11 cellular contexts compared by ENCODE assay signal in the genomic region with DNA sequence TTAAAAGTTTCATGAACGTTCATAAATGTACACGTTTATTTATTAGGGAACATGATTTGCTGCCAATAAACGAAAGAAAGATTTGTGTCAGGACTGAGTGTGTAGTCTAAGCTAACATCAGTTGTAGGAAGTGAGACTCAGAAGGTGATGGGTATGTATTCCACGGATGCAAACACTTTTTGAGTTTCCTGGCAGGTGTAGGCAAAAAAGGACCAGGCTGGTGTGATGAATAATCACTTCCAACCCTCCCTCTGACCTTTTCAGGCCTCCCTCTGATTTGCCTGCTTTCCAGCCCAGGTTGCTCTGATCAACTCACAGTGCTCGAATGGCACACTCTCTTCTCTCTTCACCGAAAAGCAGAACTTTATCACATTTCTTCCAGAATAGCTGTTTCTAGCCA. TPM values are rescaled to one million over a fixed set of nuclear protein-coding genes. Genes with fewer than 3 reads are reported as not detected.
DNase-seq lines count a peak whose midpoint lies in the region; ATAC-seq and TF ChIP-seq lines count a peak whose summit lies in the region.
"Had no signal": no experiment of that assay in that cellular context is flagged by ENCODE, and none has a peak within 500 bp of the region (broad histone marks: within the 10 kb centered on the region; RNA-seq: fewer than 3 reads in every experiment).

No MANE protein-coding gene starts in this region.

- H3K27ac Mint-ChIP-seq in type B pancreatic cell, result peak overlapping the region; percentile 40
- H3K27ac Mint-ChIP-seq: activated naive CD8-positive, alpha-beta T cell treated with anti-CD3 and anti-CD28 coated beads, Interleukin-2, amount 10 ng/mL, durations not matched to agents 7 days and 5 days; endodermal cell had no signal

- no peak overlapping the region for H3K27ac ChIP-seq in RWPE1

- DNase-seq in type B pancreatic cell (ENCODE audit: extremely low spot score, unreplicated experiment), result no peak
- DNase-seq in middle frontal gyrus (ENCODE audit: extremely low spot score, low spot score), result no peak
- no peak for DNase-seq in HuH-7 (ENCODE audit: low spot score)
- DNase-seq in RWPE1 (ENCODE audit: low spot score), result no peak
- DNase-seq: activated naive CD8-positive, alpha-beta T cell treated with anti-CD3 and anti-CD28 coated beads, Interleukin-2, amount 10 ng/mL, durations not matched to agents 7 days and 5 days; DMS53; endodermal cell; HCEC 1CT had no signal

- H3K9me3 Mint-ChIP-seq in type B pancreatic cell, result peaks cover 5% of the 10 kb centered on the region
- H3K9me3 Mint-ChIP-seq: activated naive CD8-positive, alpha-beta T cell treated with anti-CD3 and anti-CD28 coated beads, Interleukin-2, amount 10 ng/mL, durations not matched to agents 7 days and 5 days; endodermal cell had no signal

- no peak for TF ChIP-seq CTCF in type B pancreatic cell (conservative IDR thresholded peaks at IDR 0.05)
- TF ChIP-seq CTCF in RWPE1 (conservative IDR thresholded peaks at IDR 0.05; ENCODE audit: low read depth), result no peak

- CTCF ChIA-PET in RWPE1 (lab: Yijun Ruan, JAX), result no interaction called here

- no peaks in the 10 kb centered on the region for H3K27me3 Mint-ChIP-seq in type B pancreatic cell
- H3K27me3 Mint-ChIP-seq: activated naive CD8-positive, alpha-beta T cell treated with anti-CD3 and anti-CD28 coated beads, Interleukin-2, amount 10 ng/mL, durations not matched to agents 7 days and 5 days had no signal

- POLR2A ChIA-PET in RWPE1 (lab: Yijun Ruan, JAX; ENCODE audit: low non-redundant PET), result no interaction called here

- ATAC-seq in GM19351 (IDR thresholded peaks at IDR 0.05; ENCODE audit: unreplicated experiment) (peak; percentile 71), HG02759 (IDR thresholded peaks at IDR 0.05; ENCODE audit: unreplicated experiment) (peak; percentile 63), HG03521 (IDR thresholded peaks at IDR 0.05; ENCODE audit: unreplicated experiment) (peak; percentile 50)

- peaks cover 15% of the 10 kb centered on the region for H3K4me1 Mint-ChIP-seq in type B pancreatic cell (ENCODE audit: unreplicated experiment)
- H3K4me1 Mint-ChIP-seq: activated naive CD8-positive, alpha-beta T cell treated with anti-CD3 and anti-CD28 coated beads, Interleukin-2, amount 10 ng/mL, durations not matched to agents 7 days and 5 days had no signal

- no peak overlapping the region for H3K4me3 Mint-ChIP-seq in type B pancreatic cell
- H3K4me3 Mint-ChIP-seq: activated naive CD8-positive, alpha-beta T cell treated with anti-CD3 and anti-CD28 coated beads, Interleukin-2, amount 10 ng/mL, durations not matched to agents 7 days and 5 days; endodermal cell had no signal

- H3K36me3 Mint-ChIP-seq in type B pancreatic cell, result peaks cover 29% of the 10 kb centered on the region
- H3K36me3 Mint-ChIP-seq: activated naive CD8-positive, alpha-beta T cell treated with anti-CD3 and anti-CD28 coated beads, Interleukin-2, amount 10 ng/mL, durations not matched to agents 7 days and 5 days had no signal

RNA-seq across cellular contexts. Expression of gene BASP1, which starts 51.8 kb away (rescaled TPM):
- 131 and 197 TPM in 2 replicates for total RNA-seq in type B pancreatic cell (ENCODE audit: low replicate concordance)
